Comparison of ENCODE assay signal across 1 cellular context in the genomic region with DNA sequence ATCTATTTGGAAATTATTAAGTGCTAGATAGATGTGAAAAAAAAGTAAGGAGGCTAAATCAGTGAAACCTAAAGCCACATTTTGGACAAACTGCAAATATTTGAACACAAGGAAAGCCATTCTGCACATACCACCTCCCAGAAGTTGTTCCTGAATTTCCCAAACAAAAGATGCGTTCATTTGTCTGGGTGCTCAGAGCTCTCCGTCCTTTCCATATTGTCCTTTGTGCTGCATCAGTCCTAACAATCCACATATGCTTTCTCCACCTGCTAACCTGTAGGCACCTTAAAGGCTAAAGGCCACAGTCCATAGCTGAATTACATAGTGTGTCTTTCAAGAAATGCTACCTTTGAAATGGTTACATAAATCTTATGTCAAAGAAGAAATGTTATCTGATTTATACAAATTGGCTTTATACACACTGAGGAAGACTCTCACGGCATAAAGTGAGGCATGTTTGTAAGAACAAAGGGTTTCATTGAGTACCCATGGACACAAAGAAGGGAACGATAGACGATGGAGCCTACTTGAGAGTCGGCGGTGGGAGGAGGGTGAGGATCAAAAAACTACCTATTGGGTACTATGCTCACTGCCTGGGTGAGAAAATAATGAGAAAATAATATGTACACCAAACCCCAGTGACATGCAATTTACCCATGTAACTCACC.
TF ChIP-seq lines count a peak whose summit lies in the region.

No MANE protein-coding gene starts in this region.

TF ChIP-seq in WTC11, 78 proteins besides CTCF, POLR2A, EP300 and RAD21 (continued from another document):
- TF ChIP-seq, protein P1, sequence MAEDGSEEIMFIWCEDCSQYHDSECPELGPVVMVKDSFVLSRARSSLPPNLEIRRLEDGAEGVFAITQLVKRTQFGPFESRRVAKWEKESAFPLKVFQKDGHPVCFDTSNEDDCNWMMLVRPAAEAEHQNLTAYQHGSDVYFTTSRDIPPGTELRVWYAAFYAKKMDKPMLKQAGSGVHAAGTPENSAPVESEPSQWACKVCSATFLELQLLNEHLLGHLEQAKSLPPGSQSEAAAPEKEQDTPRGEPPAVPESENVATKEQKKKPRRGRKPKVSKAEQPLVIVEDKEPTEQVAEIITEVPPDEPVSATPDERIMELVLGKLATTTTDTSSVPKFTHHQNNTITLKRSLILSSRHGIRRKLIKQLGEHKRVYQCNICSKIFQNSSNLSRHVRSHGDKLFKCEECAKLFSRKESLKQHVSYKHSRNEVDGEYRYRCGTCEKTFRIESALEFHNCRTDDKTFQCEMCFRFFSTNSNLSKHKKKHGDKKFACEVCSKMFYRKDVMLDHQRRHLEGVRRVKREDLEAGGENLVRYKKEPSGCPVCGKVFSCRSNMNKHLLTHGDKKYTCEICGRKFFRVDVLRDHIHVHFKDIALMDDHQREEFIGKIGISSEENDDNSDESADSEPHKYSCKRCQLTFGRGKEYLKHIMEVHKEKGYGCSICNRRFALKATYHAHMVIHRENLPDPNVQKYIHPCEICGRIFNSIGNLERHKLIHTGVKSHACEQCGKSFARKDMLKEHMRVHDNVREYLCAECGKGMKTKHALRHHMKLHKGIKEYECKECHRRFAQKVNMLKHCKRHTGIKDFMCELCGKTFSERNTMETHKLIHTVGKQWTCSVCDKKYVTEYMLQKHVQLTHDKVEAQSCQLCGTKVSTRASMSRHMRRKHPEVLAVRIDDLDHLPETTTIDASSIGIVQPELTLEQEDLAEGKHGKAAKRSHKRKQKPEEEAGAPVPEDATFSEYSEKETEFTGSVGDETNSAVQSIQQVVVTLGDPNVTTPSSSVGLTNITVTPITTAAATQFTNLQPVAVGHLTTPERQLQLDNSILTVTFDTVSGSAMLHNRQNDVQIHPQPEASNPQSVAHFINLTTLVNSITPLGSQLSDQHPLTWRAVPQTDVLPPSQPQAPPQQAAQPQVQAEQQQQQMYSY (CRISPR knock-in tag; IDR thresholded peaks at IDR 0.05) = no peak
- TF ChIP-seq, protein P2, sequence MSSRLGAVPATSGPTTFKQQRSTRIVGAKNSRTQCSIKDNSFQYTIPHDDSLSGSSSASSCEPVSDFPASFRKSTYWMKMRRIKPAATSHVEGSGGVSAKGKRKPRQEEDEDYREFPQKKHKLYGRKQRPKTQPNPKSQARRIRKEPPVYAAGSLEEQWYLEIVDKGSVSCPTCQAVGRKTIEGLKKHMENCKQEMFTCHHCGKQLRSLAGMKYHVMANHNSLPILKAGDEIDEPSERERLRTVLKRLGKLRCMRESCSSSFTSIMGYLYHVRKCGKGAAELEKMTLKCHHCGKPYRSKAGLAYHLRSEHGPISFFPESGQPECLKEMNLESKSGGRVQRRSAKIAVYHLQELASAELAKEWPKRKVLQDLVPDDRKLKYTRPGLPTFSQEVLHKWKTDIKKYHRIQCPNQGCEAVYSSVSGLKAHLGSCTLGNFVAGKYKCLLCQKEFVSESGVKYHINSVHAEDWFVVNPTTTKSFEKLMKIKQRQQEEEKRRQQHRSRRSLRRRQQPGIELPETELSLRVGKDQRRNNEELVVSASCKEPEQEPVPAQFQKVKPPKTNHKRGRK (CRISPR knock-in tag; IDR thresholded peaks at IDR 0.05; ENCODE audit: borderline replicate concordance) = no peak
- TF ChIP-seq ZBTB21 (CRISPR knock-in tag; IDR thresholded peaks at IDR 0.05; ENCODE audit: borderline replicate concordance) (no peak), FOXP1 (CRISPR knock-in tag; IDR thresholded peaks at IDR 0.05; ENCODE audit: borderline replicate concordance) (no peak), ZNF396 (CRISPR knock-in tag; IDR thresholded peaks at IDR 0.05; ENCODE audit: borderline replicate concordance) (no peak)
- TF ChIP-seq, protein P3, sequence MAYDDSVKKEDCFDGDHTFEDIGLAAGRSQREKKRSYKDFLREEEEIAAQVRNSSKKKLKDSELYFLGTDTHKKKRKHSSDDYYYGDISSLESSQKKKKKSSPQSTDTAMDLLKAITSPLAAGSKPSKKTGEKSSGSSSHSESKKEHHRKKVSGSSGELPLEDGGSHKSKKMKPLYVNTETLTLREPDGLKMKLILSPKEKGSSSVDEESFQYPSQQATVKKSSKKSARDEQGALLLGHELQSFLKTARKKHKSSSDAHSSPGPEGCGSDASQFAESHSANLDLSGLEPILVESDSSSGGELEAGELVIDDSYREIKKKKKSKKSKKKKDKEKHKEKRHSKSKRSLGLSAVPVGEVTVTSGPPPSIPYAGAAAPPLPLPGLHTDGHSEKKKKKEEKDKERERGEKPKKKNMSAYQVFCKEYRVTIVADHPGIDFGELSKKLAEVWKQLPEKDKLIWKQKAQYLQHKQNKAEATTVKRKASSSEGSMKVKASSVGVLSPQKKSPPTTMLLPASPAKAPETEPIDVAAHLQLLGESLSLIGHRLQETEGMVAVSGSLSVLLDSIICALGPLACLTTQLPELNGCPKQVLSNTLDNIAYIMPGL (CRISPR knock-in tag; IDR thresholded peaks at IDR 0.05) = no peak
- TF ChIP-seq, protein P4, sequence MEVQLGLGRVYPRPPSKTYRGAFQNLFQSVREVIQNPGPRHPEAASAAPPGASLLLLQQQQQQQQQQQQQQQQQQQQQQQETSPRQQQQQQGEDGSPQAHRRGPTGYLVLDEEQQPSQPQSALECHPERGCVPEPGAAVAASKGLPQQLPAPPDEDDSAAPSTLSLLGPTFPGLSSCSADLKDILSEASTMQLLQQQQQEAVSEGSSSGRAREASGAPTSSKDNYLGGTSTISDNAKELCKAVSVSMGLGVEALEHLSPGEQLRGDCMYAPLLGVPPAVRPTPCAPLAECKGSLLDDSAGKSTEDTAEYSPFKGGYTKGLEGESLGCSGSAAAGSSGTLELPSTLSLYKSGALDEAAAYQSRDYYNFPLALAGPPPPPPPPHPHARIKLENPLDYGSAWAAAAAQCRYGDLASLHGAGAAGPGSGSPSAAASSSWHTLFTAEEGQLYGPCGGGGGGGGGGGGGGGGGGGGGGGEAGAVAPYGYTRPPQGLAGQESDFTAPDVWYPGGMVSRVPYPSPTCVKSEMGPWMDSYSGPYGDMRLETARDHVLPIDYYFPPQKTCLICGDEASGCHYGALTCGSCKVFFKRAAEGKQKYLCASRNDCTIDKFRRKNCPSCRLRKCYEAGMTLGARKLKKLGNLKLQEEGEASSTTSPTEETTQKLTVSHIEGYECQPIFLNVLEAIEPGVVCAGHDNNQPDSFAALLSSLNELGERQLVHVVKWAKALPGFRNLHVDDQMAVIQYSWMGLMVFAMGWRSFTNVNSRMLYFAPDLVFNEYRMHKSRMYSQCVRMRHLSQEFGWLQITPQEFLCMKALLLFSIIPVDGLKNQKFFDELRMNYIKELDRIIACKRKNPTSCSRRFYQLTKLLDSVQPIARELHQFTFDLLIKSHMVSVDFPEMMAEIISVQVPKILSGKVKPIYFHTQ (CRISPR knock-in tag; IDR thresholded peaks at IDR 0.05) = no peak
